In genomic region chr6:30891816-30892553, GRCh38 we compare ENCODE assay signal across 1 cellular context.
A peak's percentile ranks its signal among the peaks of the same experiment; 100 is the strongest.
TF ChIP-seq lines count a peak whose summit lies in the region.

No MANE protein-coding gene starts in this region.

TF ChIP-seq in HepG2, 621 proteins besides CTCF, POLR2A, EP300 and RAD21:
- 0 out of 2 replicates have a peak, but pooled peaks have one; percentile 30 for TF ChIP-seq ZNF280B (CRISPR knock-in tag; IDR thresholded peaks at IDR 0.05; ENCODE audit: borderline replicate concordance)
- TF ChIP-seq, protein P1, sequence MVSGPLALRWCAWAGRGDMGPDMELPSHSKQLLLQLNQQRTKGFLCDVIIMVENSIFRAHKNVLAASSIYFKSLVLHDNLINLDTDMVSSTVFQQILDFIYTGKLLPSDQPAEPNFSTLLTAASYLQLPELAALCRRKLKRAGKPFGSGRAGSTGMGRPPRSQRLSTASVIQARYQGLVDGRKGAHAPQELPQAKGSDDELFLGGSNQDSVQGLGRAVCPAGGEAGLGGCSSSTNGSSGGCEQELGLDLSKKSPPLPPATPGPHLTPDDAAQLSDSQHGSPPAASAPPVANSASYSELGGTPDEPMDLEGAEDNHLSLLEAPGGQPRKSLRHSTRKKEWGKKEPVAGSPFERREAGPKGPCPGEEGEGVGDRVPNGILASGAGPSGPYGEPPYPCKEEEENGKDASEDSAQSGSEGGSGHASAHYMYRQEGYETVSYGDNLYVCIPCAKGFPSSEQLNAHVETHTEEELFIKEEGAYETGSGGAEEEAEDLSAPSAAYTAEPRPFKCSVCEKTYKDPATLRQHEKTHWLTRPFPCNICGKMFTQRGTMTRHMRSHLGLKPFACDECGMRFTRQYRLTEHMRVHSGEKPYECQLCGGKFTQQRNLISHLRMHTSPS (CRISPR knock-in tag; IDR thresholded peaks at IDR 0.05; ENCODE audit: low read depth): no peak
